24 cellular contexts compared by ENCODE assay signal in the genomic region with DNA sequence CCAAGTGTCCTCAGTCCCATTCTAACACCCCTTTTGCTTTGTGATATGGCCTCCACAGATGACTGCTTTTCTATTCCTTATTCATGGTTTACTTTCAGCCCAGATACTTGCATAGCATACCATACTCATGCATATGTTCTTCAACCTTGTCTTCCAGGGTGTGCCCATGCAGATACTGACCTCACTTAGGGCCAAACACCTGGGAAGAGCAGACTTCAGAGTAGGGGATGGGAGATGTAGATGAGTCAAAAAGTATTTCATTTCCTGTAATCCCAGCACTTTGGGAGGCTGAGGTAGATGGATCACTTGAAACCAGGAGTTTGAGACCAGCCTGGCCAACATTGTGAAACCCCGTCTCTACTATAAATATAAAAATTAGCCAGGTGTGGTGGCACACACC. TPM values are rescaled to one million over a fixed set of nuclear protein-coding genes. Genes with fewer than 3 reads are reported as not detected.
"Had no signal": no experiment of that assay in that cellular context is flagged by ENCODE, and none has a peak within 500 bp of the region (broad histone marks: within the 10 kb centered on the region; RNA-seq: fewer than 3 reads in every experiment).

No MANE protein-coding gene starts in this region.

- H3K27ac ChIP-seq: coronary artery, esophagus squamous epithelium, hepatocyte, neutrophil, skin epidermis, upper lobe of left lung, vagina had no signal

- H2AFZ ChIP-seq: hepatocyte had no signal

- DNase-seq: activated CD4-positive, alpha-beta T cell treated with anti-CD3 and anti-CD28 coated beads for 36 hours; activated CD4-positive, CD25-positive, alpha-beta regulatory T cell; activated CD8-positive, alpha-beta memory T cell treated with anti-CD3 and anti-CD28 coated beads, Interleukin-2, amount 10 ng/mL, durations not matched to agents 7 days and 5 days; activated CD8-positive, alpha-beta T cell treated with anti-CD3 and anti-CD28 coated beads, Interleukin-2, amount 10 ng/mL, durations not matched to agents 7 days and 5 days; activated naive CD4-positive, alpha-beta T cell; activated T-cell treated with anti-CD3 and anti-CD28 coated beads, Interleukin-2, amount 50 U/mL, for 72 hours; dorsolateral prefrontal cortex; effector memory CD4-positive, alpha-beta T cell; esophagus squamous epithelium; islet precursor cell; left colon; naive B cell; nephron progenitor cell; retina; stimulated activated CD4-positive, alpha-beta T cell treated with anti-CD3 and anti-CD28 coated beads, Interleukin-4, amount 100 ng/mL, for 24 hours; upper lobe of left lung had no signal

- H3K4me2 ChIP-seq: hepatocyte had no signal

- H3K4me3 ChIP-seq: cardiac muscle cell, coronary artery, dorsolateral prefrontal cortex, esophagus squamous epithelium, hepatocyte, skin epidermis, upper lobe of left lung, vagina had no signal

- H3K9me3 ChIP-seq: esophagus squamous epithelium, neutrophil, upper lobe of left lung, vagina had no signal

- ATAC-seq: activated CD4-positive, alpha-beta T cell treated with anti-CD3 and anti-CD28 coated beads for 36 hours; activated CD8-positive, alpha-beta memory T cell treated with anti-CD3 and anti-CD28 coated beads, Interleukin-2, amount 10 ng/mL, durations not matched to agents 7 days and 5 days; activated CD8-positive, alpha-beta T cell treated with anti-CD3 and anti-CD28 coated beads, Interleukin-2, amount 10 ng/mL, durations not matched to agents 7 days and 5 days; activated naive CD4-positive, alpha-beta T cell treated with anti-CD3 and anti-CD28 coated beads, Interleukin-2, amount 50 U/mL, for 72 hours; activated T-cell treated with anti-CD3 and anti-CD28 coated beads, Interleukin-2, amount 50 U/mL, for 72 hours; left colon; sciatic nerve had no signal

- H3K36me3 ChIP-seq: cardiac muscle cell, esophagus squamous epithelium, neutrophil, upper lobe of left lung, vagina had no signal

- H3K27me3 ChIP-seq: cardiac muscle cell, dorsolateral prefrontal cortex, upper lobe of left lung, vagina had no signal

- H3K79me2 ChIP-seq: hepatocyte had no signal

- H3K4me1 ChIP-seq: upper lobe of left lung, vagina had no signal

RNA-seq across cellular contexts. Expression of gene NRG2, which starts 58.3 kb away (rescaled TPM):
- total RNA-seq: activated CD8-positive, alpha-beta T cell treated with anti-CD3 and anti-CD28 coated beads, Interleukin-2, amount 10 ng/mL, durations not matched to agents 7 days and 5 days had no signal
